Comparison of ENCODE assay signal across 11 cellular contexts in the genomic region with DNA sequence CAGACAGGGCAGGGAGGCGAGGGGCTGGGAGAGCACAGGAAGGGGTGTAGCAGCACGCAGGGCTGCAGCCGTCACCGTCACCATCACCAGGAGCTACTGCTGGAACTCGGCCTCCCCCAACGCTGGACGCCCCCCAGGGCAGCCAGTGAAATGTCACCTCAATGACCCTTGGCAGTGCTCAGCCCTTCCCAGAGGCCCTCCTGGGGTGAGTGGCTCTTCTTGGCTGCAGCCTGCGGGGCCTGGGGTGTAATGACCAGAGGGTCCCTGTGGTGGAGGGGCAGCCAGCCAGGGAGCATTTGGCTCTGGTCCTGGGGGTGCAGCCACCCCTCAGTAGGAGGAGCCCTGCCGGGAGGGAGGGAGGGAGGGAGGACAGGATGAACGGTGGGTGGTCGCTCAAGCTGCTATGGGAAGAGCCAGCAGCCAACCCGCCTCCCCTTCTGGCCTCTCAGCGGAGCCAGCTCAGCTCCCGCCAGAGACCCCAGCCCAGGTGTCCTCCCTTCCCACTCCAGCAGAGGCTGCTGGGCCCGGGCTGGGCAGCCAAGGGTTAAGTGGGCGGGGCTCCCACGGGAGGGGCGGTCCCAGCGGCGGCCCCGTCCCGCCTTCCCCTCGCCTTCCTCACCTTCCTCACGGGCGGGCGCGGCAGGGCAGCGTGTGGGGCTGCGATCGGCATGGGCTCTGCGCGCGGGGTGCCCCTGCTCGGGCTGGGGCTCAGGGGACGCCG. TPM values are rescaled to one million over a fixed set of nuclear protein-coding genes. Genes with fewer than 3 reads are reported as not detected.
A peak's percentile ranks its signal among the peaks of the same experiment; 100 is the strongest.
DNase-seq lines count a peak whose midpoint lies in the region; ATAC-seq and TF ChIP-seq lines count a peak whose summit lies in the region.
"Had no signal": no experiment of that assay in that cellular context is flagged by ENCODE, and none has a peak within 500 bp of the region (broad histone marks: within the 10 kb centered on the region; RNA-seq: fewer than 3 reads in every experiment).

No MANE protein-coding gene starts in this region.

- DNase-seq in activated CD8-positive, alpha-beta T cell treated with anti-CD3 and anti-CD28 coated beads for 36 hours, result peak; percentile 17
- peak; percentile 93 for DNase-seq in iPS-NIHi11 (ENCODE audit: low spot score)
- no peak for DNase-seq in sciatic nerve (ENCODE audit: low spot score)
- no peak for DNase-seq in NCI-H1092 treated with DMSO at 0.1 percent for 48 hours (lab: John Stamatoyannopoulos, UW)
- DNase-seq in sigmoid colon, result no peak
- no peak for DNase-seq in NCI-H2081 treated with DMSO at 0.1 percent for 48 hours (lab: John Stamatoyannopoulos, UW)
- DNase-seq: activated gamma-delta T cell treated with Interleukin-2 at 50 U/mL for 16 hours had no signal

- H3K36me3 ChIP-seq in BLaER1 (no peaks in the 10 kb centered on the region), HUES64 (ENCODE audit: insufficient read depth, low read length) (no peaks in the 10 kb centered on the region), sigmoid colon (no peaks in the 10 kb centered on the region)

- TF ChIP-seq EP300 in sigmoid colon (IDR thresholded peaks at IDR 0.05), result no peak

- H3K4me2 ChIP-seq in BLaER1, result peak overlapping the region; percentile 88

- H3K9me3 ChIP-seq in BLaER1, result no peaks in the 10 kb centered on the region
- no peaks in the 10 kb centered on the region for H3K9me3 ChIP-seq in HUES64 (ENCODE audit: insufficient read depth, low read depth, low read length)
- H3K9me3 ChIP-seq in sigmoid colon, result no peaks in the 10 kb centered on the region
- H3K9me3 ChIP-seq: Caco-2 had no signal

- peaks cover 48% of the 10 kb centered on the region for H4K20me1 ChIP-seq in BLaER1

- no peaks in the 10 kb centered on the region for H3K36me3 Mint-ChIP-seq in activated CD8-positive, alpha-beta T cell treated with anti-CD3 and anti-CD28 coated beads for 36 hours (ENCODE audit: low read depth)

- H3K27me3 Mint-ChIP-seq in activated CD8-positive, alpha-beta T cell treated with anti-CD3 and anti-CD28 coated beads for 36 hours, result no peaks in the 10 kb centered on the region

- ATAC-seq in activated CD8-positive, alpha-beta T cell treated with anti-CD3 and anti-CD28 coated beads for 36 hours, result peak; percentile 57
- ATAC-seq in sciatic nerve, result no peak
- ATAC-seq: esophagus mucosa had no signal

- H3K27me3 ChIP-seq in BLaER1 (peaks cover 41% of the 10 kb centered on the region), HUES64 (ENCODE audit: insufficient read depth, low read length) (no peaks in the 10 kb centered on the region), sigmoid colon (peaks cover 11 to 97% (median 87%) of the 10 kb centered on the region in 3 donors)

- H3K4me1 ChIP-seq in BLaER1, result peaks cover 92% of the 10 kb centered on the region
- no peaks in the 10 kb centered on the region for H3K4me1 ChIP-seq in HUES64 (ENCODE audit: insufficient read depth, low read length)
- H3K4me1 ChIP-seq in sigmoid colon, result no peaks in the 10 kb centered on the region
- H3K4me1 ChIP-seq: Caco-2 had no signal

- no peak overlapping the region for H3K27ac Mint-ChIP-seq in activated CD8-positive, alpha-beta T cell treated with anti-CD3 and anti-CD28 coated beads for 36 hours

- TF ChIP-seq CTCF in activated CD8-positive, alpha-beta T cell treated with anti-CD3 and anti-CD28 coated beads for 36 hours (IDR thresholded peaks at IDR 0.05), result no peak
- no peak for TF ChIP-seq CTCF in sigmoid colon (IDR thresholded peaks at IDR 0.05)

- WGBS in HUES64, result 21% methylated on average over 36 of the region's 36 CpGs
- 10 to 14% methylated on average over 36 of the region's 36 CpGs for WGBS in sigmoid colon, 2 donors

- no peak overlapping the region for H3K4me3 Mint-ChIP-seq in activated CD8-positive, alpha-beta T cell treated with anti-CD3 and anti-CD28 coated beads for 36 hours

- CTCF ChIA-PET in activated CD8-positive, alpha-beta T cell treated with anti-CD3 and anti-CD28 coated beads for 36 hours (lab: Charles Lee), result no interaction called here

- no peaks in the 10 kb centered on the region for H3K9me3 Mint-ChIP-seq in activated CD8-positive, alpha-beta T cell treated with anti-CD3 and anti-CD28 coated beads for 36 hours

- H3K4me1 Mint-ChIP-seq in activated CD8-positive, alpha-beta T cell treated with anti-CD3 and anti-CD28 coated beads for 36 hours (ENCODE audit: low read depth), result no peaks in the 10 kb centered on the region

- TF ChIP-seq POLR2A in sigmoid colon (IDR thresholded peaks at IDR 0.05), result no peak

- H3K27ac ChIP-seq in BLaER1 (no peak overlapping the region), HUES64 (ENCODE audit: low read depth, low read length) (no peak overlapping the region), sigmoid colon (no peak overlapping the region)

- H3K9ac ChIP-seq in BLaER1, result no peak overlapping the region
- no peak overlapping the region for H3K9ac ChIP-seq in HUES64 (ENCODE audit: low read depth, low read length)

- H3K4me3 ChIP-seq in BLaER1 (no peak overlapping the region), HUES64 (ENCODE audit: low read length) (peak overlapping the region; percentile 36), sigmoid colon (no peak overlapping the region)

- POLR2A ChIA-PET in activated CD8-positive, alpha-beta T cell treated with anti-CD3 and anti-CD28 coated beads for 36 hours (lab: Charles Lee), result interaction anchor here (0.7 kb wide), 1 partner anchor 11 kb away, joined by 3 read pairs; no protein-coding TSS in a partner anchor

- intact Hi-C loops in activated CD8-positive, alpha-beta T cell treated with anti-CD3 and anti-CD28 coated beads for 36 hours (cut with micrococcal nuclease), result no loop called here
- intact Hi-C loops in sciatic nerve (cut with DNase I) (no loop called here), sigmoid colon (cut with DNase I) (no loop called here)

RNA-seq across cellular contexts. Expression of gene PLCH2, which starts 9.1 kb away (rescaled TPM):
- 0.10 TPM for polyA plus RNA-seq in HUES64 (2013, experiment 1 of 2)
- polyA plus RNA-seq in HUES64 (2013, experiment 2 of 2), result 0.19 TPM
- 1 to 10 TPM; 2.9 to 6.0 TPM for total RNA-seq in activated CD8-positive, alpha-beta T cell treated with anti-CD3 and anti-CD28 coated beads for 36 hours
- total RNA-seq in sciatic nerve, result 1.1 TPM
- total RNA-seq in sigmoid colon, result 1 to 10 TPM in 2 of 4 donors, under 1 TPM in 1, not detected in 1; 0.54 to 1.7 (median 1.1) TPM
- polyA plus RNA-seq in sigmoid colon, result 1 to 10 TPM in 1 of 3 donors, under 1 TPM in 1, not detected in 1; 0.60 to 3.8 TPM

RNA-seq across cellular contexts. Expression of gene PEX10, which starts 54.6 kb away (rescaled TPM):
- 23.5 TPM for polyA plus RNA-seq in HUES64 (2013, experiment 1 of 2)
- 23.7 TPM for polyA plus RNA-seq in HUES64 (2013, experiment 2 of 2)
- 10 to 100 TPM; 17.1 to 19.0 TPM for total RNA-seq in activated CD8-positive, alpha-beta T cell treated with anti-CD3 and anti-CD28 coated beads for 36 hours
- total RNA-seq in sciatic nerve (18.1 TPM), sigmoid colon (10 to 100 TPM; 12.8 to 17.0 (median 15.0) TPM)
- 10 to 100 TPM in 2 of 3 donors, 1 to 10 TPM in 1; 9.9 to 21.9 (median 12.6) TPM for polyA plus RNA-seq in sigmoid colon

RNA-seq across cellular contexts. Expression of gene PANK4, which starts 59.4 kb away (rescaled TPM):
- polyA plus RNA-seq in HUES64 (2013, experiment 1 of 2), result 16.4 TPM
- 16.7 TPM for polyA plus RNA-seq in HUES64 (2013, experiment 2 of 2)
- total RNA-seq in activated CD8-positive, alpha-beta T cell treated with anti-CD3 and anti-CD28 coated beads for 36 hours, result 10 to 100 TPM; 39.0 to 40.6 TPM
- total RNA-seq in sciatic nerve, result 32.3 TPM
- total RNA-seq in sigmoid colon, result 10 to 100 TPM; 23.6 to 37.7 (median 27.9) TPM
- polyA plus RNA-seq in sigmoid colon, result 10 to 100 TPM; 11.4 to 25.4 (median 13.4) TPM

Comparison
In these comparisons a context has a peak if more than half of its experiments do, and no peak if none do; other contexts are left out.
1. DNase-seq: peak in activated CD8-positive, alpha-beta T cell treated with anti-CD3 and anti-CD28 coated beads for 36 hours (single experiment) and iPS-NIHi11 (single experiment); none in sciatic nerve (single experiment), NCI-H1092 treated with DMSO at 0.1 percent for 48 hours (single experiment), sigmoid colon (single experiment) and NCI-H2081 treated with DMSO at 0.1 percent for 48 hours (single experiment).